ENCODE assay signal across 1 cellular context in the genomic region with DNA sequence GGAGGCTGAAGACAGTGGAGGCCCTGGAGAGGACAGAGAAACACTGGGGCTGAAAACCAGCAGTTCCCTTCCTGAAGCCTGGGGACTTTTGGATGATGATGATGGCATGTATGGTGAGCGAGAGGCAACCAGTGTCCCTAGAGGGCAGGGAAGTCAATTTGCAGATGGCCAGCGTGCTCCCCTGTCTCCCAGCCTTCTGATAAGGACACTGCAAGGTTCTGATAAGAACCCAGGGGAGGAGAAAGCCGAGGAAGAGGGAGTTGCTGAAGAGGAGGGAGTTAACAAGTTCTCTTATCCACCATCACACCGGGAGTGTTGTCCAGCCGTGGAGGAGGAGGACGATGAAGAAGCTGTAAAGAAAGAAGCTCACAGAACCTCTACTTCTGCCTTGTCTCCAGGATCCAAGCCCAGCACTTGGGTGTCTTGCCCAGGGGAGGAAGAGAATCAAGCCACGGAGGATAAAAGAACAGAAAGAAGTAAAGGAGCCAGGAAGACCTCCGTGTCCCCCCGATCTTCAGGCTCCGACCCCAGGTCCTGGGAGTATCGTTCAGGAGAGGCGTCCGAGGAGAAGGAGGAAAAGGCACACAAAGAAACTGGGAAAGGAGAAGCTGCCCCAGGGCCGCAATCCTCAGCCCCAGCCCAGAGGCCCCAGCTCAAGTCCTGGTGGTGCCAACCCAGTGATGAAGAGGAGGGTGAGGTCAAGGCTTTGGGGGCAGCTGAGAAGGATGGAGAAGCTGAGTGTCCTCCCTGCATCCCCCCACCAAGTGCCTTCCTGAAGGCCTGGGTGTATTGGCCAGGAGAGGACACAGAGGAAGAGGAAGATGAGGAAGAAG.
TF ChIP-seq lines count a peak whose summit lies in the region.

No MANE protein-coding gene starts in this region.

TF ChIP-seq in K562, 482 proteins besides CTCF, POLR2A, EP300 and RAD21 (continued from another document and continues in another):
- TF ChIP-seq, protein P1, sequence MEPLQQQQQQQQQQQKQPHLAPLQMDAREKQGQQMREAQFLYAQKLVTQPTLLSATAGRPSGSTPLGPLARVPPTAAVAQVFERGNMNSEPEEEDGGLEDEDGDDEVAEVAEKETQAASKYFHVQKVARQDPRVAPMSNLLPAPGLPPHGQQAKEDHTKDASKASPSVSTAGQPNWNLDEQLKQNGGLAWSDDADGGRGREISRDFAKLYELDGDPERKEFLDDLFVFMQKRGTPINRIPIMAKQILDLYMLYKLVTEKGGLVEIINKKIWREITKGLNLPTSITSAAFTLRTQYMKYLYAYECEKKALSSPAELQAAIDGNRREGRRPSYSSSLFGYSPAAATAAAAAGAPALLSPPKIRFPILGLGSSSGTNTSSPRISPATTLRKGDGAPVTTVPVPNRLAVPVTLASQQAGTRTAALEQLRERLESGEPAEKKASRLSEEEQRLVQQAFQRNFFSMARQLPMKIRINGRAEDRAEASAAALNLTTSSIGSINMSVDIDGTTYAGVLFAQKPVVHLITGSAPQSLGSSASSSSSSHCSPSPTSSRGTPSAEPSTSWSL (CRISPR knock-in tag; IDR thresholded peaks at IDR 0.05; ENCODE audit: borderline replicate concordance): no peak
- TF ChIP-seq HEY1 (CRISPR knock-in tag; IDR thresholded peaks at IDR 0.05; ENCODE audit: borderline replicate concordance): peak; percentile 82; the same call in 1 of the 2 replicates
- no peak for TF ChIP-seq MCM5 (IDR thresholded peaks at IDR 0.05; ENCODE audit: low read depth)
- TF ChIP-seq EZH2 (IDR thresholded peaks at IDR 0.05; ENCODE audit: borderline replicate concordance, low read depth, low read length): no peak; the same call in 1 of the 2 replicates
- no peak for TF ChIP-seq TCFL5 (CRISPR knock-in tag; conservative IDR thresholded peaks at IDR 0.05)
- peak; percentile 45 for TF ChIP-seq FOSL1 (tag; conservative IDR thresholded peaks at IDR 0.05)
- TF ChIP-seq, protein P2, sequence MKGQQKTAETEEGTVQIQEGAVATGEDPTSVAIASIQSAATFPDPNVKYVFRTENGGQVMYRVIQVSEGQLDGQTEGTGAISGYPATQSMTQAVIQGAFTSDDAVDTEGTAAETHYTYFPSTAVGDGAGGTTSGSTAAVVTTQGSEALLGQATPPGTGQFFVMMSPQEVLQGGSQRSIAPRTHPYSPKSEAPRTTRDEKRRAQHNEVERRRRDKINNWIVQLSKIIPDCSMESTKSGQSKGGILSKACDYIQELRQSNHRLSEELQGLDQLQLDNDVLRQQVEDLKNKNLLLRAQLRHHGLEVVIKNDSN (CRISPR knock-in tag; IDR thresholded peaks at IDR 0.05): no peak
- peak; percentile 94 for TF ChIP-seq RUNX1 (IDR thresholded peaks at IDR 0.05; ENCODE audit: low read depth)
- TF ChIP-seq CREB3 (tag; conservative IDR thresholded peaks at IDR 0.05; ENCODE audit: low read depth): peak; percentile 63; the same call in 1 of the 2 replicates
- TF ChIP-seq TARDBP (IDR thresholded peaks at IDR 0.05): peak; percentile 94
- TF ChIP-seq RBM14 (IDR thresholded peaks at IDR 0.05; ENCODE audit: borderline replicate concordance, insufficient read depth, low read depth, low read length): no peak
- TF ChIP-seq SLC30A9 (CRISPR knock-in tag; IDR thresholded peaks at IDR 0.05): no peak
- no peak for TF ChIP-seq HINFP (tag; conservative IDR thresholded peaks at IDR 0.05; ENCODE audit: low read depth)
- TF ChIP-seq ZNF778 (CRISPR knock-in tag; IDR thresholded peaks at IDR 0.05): no peak
- TF ChIP-seq, protein P3, sequence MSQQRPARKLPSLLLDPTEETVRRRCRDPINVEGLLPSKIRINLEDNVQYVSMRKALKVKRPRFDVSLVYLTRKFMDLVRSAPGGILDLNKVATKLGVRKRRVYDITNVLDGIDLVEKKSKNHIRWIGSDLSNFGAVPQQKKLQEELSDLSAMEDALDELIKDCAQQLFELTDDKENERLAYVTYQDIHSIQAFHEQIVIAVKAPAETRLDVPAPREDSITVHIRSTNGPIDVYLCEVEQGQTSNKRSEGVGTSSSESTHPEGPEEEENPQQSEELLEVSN (IDR thresholded peaks at IDR 0.05; ENCODE audit: borderline replicate concordance in 1 of 2, extremely low read depth in 1 of 2, insufficient read depth in 1 of 2, insufficient read length in 1 of 2, low read depth in 1 of 2, low read length in 1 of 2, poor library complexity in 1 of 2, severe bottlenecking in 1 of 2): peak in 1 of 2 experiments; percentile 31
- TF ChIP-seq ZFP30 (CRISPR knock-in tag; IDR thresholded peaks at IDR 0.05; ENCODE audit: borderline replicate concordance): no peak
- TF ChIP-seq PCBP2 (IDR thresholded peaks at IDR 0.05; ENCODE audit: low read depth, low read length, poor library complexity, severe bottlenecking): no peak
- peak; percentile 64; the same call in 1 of the 2 replicates for TF ChIP-seq NFE2 (IDR thresholded peaks at IDR 0.05; ENCODE audit: low read depth)
- TF ChIP-seq, protein P4, sequence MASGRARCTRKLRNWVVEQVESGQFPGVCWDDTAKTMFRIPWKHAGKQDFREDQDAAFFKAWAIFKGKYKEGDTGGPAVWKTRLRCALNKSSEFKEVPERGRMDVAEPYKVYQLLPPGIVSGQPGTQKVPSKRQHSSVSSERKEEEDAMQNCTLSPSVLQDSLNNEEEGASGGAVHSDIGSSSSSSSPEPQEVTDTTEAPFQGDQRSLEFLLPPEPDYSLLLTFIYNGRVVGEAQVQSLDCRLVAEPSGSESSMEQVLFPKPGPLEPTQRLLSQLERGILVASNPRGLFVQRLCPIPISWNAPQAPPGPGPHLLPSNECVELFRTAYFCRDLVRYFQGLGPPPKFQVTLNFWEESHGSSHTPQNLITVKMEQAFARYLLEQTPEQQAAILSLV (tag; IDR thresholded peaks at IDR 0.05): no peak
- TF ChIP-seq CXXC5 (CRISPR knock-in tag; IDR thresholded peaks at IDR 0.05): peak; percentile 92
- peak in 1 of 2 experiments; percentile 93 for TF ChIP-seq HDAC1 (IDR thresholded peaks at IDR 0.05)
- peak; percentile 99 for TF ChIP-seq DPF2 (IDR thresholded peaks at IDR 0.05)
- TF ChIP-seq, protein P5, sequence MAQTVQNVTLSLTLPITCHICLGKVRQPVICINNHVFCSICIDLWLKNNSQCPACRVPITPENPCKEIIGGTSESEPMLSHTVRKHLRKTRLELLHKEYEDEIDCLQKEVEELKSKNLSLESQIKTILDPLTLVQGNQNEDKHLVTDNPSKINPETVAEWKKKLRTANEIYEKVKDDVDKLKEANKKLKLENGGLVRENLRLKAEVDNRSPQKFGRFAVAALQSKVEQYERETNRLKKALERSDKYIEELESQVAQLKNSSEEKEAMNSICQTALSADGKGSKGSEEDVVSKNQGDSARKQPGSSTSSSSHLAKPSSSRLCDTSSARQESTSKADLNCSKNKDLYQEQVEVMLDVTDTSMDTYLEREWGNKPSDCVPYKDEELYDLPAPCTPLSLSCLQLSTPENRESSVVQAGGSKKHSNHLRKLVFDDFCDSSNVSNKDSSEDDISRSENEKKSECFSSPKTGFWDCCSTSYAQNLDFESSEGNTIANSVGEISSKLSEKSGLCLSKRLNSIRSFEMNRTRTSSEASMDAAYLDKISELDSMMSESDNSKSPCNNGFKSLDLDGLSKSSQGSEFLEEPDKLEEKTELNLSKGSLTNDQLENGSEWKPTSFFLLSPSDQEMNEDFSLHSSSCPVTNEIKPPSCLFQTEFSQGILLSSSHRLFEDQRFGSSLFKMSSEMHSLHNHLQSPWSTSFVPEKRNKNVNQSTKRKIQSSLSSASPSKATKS (CRISPR knock-in tag; IDR thresholded peaks at IDR 0.05): no peak
- TF ChIP-seq RAD51 (IDR thresholded peaks at IDR 0.05; ENCODE audit: borderline replicate concordance, low read depth): peak; percentile 41; the same call in 1 of the 2 replicates
- no peak for TF ChIP-seq RBM17 (IDR thresholded peaks at IDR 0.05; ENCODE audit: borderline replicate concordance, low read depth, low read length)
- TF ChIP-seq ZNF609 (CRISPR knock-in tag; IDR thresholded peaks at IDR 0.05; ENCODE audit: borderline replicate concordance): no peak
- TF ChIP-seq ILK (tag; IDR thresholded peaks at IDR 0.05; ENCODE audit: borderline replicate concordance, low read depth): no peak
- no peak for TF ChIP-seq WHSC1 (IDR thresholded peaks at IDR 0.05; ENCODE audit: low read length)
- peak; percentile 76 for TF ChIP-seq TOE1 (IDR thresholded peaks at IDR 0.05; ENCODE audit: borderline replicate concordance)
- TF ChIP-seq TOE1 (CRISPR knock-in tag; IDR thresholded peaks at IDR 0.05; ENCODE audit: borderline replicate concordance, low read depth): no peak
- no peak; the same call in 1 of the 2 replicates for TF ChIP-seq HNRNPUL1 (IDR thresholded peaks at IDR 0.05; ENCODE audit: low read length)
- TF ChIP-seq UBTF (IDR thresholded peaks at IDR 0.05; ENCODE audit: borderline replicate concordance in 1 of 2, low read depth in 2 of 2, low read length in 2 of 2): peak; percentile 86 to 90; a peak in 3 of 4 replicates
- TF ChIP-seq NEUROD1 (IDR thresholded peaks at IDR 0.05; ENCODE audit: borderline replicate concordance, low read depth, low read length, partially characterized antibody): peak; percentile 88
- TF ChIP-seq, protein P6, sequence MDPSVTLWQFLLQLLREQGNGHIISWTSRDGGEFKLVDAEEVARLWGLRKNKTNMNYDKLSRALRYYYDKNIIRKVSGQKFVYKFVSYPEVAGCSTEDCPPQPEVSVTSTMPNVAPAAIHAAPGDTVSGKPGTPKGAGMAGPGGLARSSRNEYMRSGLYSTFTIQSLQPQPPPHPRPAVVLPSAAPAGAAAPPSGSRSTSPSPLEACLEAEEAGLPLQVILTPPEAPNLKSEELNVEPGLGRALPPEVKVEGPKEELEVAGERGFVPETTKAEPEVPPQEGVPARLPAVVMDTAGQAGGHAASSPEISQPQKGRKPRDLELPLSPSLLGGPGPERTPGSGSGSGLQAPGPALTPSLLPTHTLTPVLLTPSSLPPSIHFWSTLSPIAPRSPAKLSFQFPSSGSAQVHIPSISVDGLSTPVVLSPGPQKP (CRISPR knock-in tag; IDR thresholded peaks at IDR 0.05): no peak
- TF ChIP-seq POLR2B (IDR thresholded peaks at IDR 0.05; ENCODE audit: low read depth, partially characterized antibody): peak; percentile 66
